8 cellular contexts compared by ENCODE assay signal in genomic region chr11:44775366-44776356, GRCh38. TPM values are rescaled to one million over a fixed set of nuclear protein-coding genes. Genes with fewer than 3 reads are reported as not detected.
DNase-seq lines count a peak whose midpoint lies in the region; ATAC-seq and TF ChIP-seq lines count a peak whose summit lies in the region.

No MANE protein-coding gene starts in this region.

- intact Hi-C loops in heart left ventricle (cut with DNase I) = loop anchor here in 8 of 10 donors (2.0 to 10.0 kb wide), 12 partner anchors 37 to 153 kb away; partner anchors contain the start of gene TSPAN18 (in 2 of the 8)

- no peaks in the 10 kb centered on the region for H3K36me3 ChIP-seq in heart left ventricle

- H3K4me1 ChIP-seq in heart left ventricle = peaks cover 7 to 91% (median 65%) of the 10 kb centered on the region in 12 donors

- peak; percentile 56 to 77 (median 66) for TF ChIP-seq CTCF in heart left ventricle (IDR thresholded peaks at IDR 0.05)

- no peak overlapping the region for H3K4me3 ChIP-seq in heart left ventricle

- TF ChIP-seq POLR2A in heart left ventricle (IDR thresholded peaks at IDR 0.05) = no peak

- DNase-seq in COR-L47 (lab: John Stamatoyannopoulos, UW) = peak; percentile 17
- DNase-seq in HK-2 (ENCODE audit: unreplicated experiment) = peak; percentile 53
- DNase-seq in RPMI8226 = peak; percentile 65
- DNase-seq in activated effector memory CD4-positive, alpha-beta T cell treated with Interleukin-2 at 50 U/mL for 16 hours = peak; percentile 45
- DNase-seq in heart left ventricle = peak; percentile 50 to 75 (median 71)
- DNase-seq in stimulated activated CD4-positive, alpha-beta T cell treated with anti-CD3 and anti-CD28 coated beads, Interleukin-12 subunit alpha, Interleukin-12 subunit beta, amount 100 ng/mL, for 24 hours (ENCODE audit: low read depth in 2 of 2) = peak; percentile 21 to 62
- DNase-seq in Ammon's horn (ENCODE audit: low spot score) = no peak

- H3K27ac ChIP-seq in heart left ventricle = peak overlapping the region in 11 of 12 donors; percentile 29 to 92 (median 76)

- ATAC-seq in heart left ventricle (peak; percentile 21 to 53 (median 45)), GM21786 (IDR thresholded peaks at IDR 0.05; ENCODE audit: unreplicated experiment) (no peak)

- no peaks in the 10 kb centered on the region for H3K27me3 ChIP-seq in heart left ventricle

- 45 to 51% (median 49%) methylated on average over 17 of the region's 17 CpGs for WGBS in heart left ventricle, 4 donors

- no peaks in the 10 kb centered on the region for H3K9me3 ChIP-seq in heart left ventricle

RNA-seq across cellular contexts. Expression of gene TSPAN18, which starts 48.9 kb away (rescaled TPM):
- total RNA-seq in heart left ventricle = 100 to 1,000 TPM in 4 of 9 donors, 10 to 100 TPM in 5; 47.6 to 151 (median 90.6) TPM
- polyA plus RNA-seq in heart left ventricle = 10 to 100 TPM; 40.0 to 60.4 TPM
